In the genomic region with DNA sequence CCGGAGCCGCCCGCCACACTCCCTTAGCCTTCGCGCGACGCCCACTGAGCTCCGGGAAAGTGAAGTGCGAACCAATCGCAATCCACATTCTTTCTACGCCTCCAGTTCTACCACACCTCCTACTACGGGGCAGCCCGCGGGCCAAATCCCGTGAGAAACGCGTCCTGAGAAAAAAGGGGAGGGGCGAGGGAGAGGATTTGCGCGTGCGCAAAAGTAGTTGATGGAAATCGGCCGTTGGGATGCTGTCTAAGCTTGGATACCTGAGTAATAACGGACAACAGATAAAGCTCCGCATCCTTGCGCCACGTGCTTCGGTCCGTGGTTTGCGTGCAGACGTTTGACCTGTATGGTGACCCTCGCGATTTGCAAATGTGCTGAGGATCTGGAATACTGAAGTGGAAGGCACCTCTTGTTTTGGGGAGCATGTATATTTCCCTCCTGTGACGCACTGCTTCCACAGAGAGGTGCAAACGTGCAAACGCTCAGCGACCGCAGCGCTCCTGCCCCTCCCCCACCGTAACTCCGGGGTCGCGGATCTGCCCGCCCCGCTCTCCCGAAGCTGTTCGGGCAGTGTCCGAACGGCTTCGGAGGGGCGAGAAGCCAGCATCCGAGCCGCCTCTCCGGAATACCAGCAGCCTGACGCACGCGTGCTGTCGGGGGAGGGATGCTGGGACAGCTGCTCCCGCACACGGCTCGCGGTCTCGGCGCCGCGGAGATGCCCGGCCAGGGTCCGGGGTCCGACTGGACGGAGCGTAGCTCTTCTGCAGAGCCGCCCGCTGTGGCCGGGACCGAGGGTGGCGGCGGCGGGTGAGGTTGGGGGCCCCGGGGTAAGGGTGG, we compare ENCODE assay signal across 8 cellular contexts. TPM values are rescaled to one million over a fixed set of nuclear protein-coding genes. Genes with fewer than 3 reads are reported as not detected.
DNase-seq lines count a peak whose midpoint lies in the region; ATAC-seq and TF ChIP-seq lines count a peak whose summit lies in the region.

A gene with protein sequence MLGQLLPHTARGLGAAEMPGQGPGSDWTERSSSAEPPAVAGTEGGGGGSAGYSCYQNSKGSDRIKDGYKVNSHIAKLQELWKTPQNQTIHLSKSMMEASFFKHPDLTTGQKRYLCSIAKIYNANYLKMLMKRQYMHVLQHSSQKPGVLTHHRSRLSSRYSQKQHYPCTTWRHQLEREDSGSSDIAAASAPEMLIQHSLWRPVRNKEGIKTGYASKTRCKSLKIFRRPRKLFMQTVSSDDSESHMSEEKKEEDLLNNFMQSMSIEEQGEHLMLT (plus strand): TSS at position 634 of the 837 bp plus-strand sequence. CDS start 31 bp downstream, at position 665.
A gene (minus strand): TSS at position 46 of the 837 bp plus-strand sequence. CDS start 54 bp downstream, outside the sequence.

- no peaks in the 10 kb centered on the region for H3K27me3 ChIP-seq in right atrium auricular region
- H3K27me3 ChIP-seq in psoas muscle (ENCODE audit: insufficient read depth in 3 of 3, low read length in 2 of 3): no peaks in the 10 kb centered on the region
- no peaks in the 10 kb centered on the region for H3K27me3 ChIP-seq in uterus

- peak; percentile 62 to 86 for TF ChIP-seq POLR2A in uterus (IDR thresholded peaks at IDR 0.05)

- H3K4me3 ChIP-seq in right atrium auricular region: peak within 1 kb of the TSS; percentile 64 to 86
- peak within 1 kb of the TSS; percentile 72 for H3K4me3 ChIP-seq in psoas muscle
- H3K4me3 ChIP-seq in uterus: peak within 1 kb of the TSS; percentile 81 to 85

- H3K36me3 ChIP-seq in right atrium auricular region (peaks cover 6% of the 10 kb centered on the region), psoas muscle (ENCODE audit: insufficient read depth in 1 of 2, low read depth in 1 of 2) (peaks cover 3 to 20% of the 10 kb centered on the region in 2 donors), uterus (no peaks in the 10 kb centered on the region)

- ATAC-seq in GM18499 (IDR thresholded peaks at IDR 0.05; ENCODE audit: insufficient read depth, unreplicated experiment) (peak; percentile 55), HG02943 (IDR thresholded peaks at IDR 0.05; ENCODE audit: low read depth, unreplicated experiment) (peak; percentile 66), psoas muscle (peak; percentile 92 to 95 (median 94))

- H3K9me3 ChIP-seq in right atrium auricular region: no peaks in the 10 kb centered on the region
- H3K9me3 ChIP-seq in psoas muscle: no peaks in the 10 kb centered on the region
- H3K9me3 ChIP-seq in uterus: no peaks in the 10 kb centered on the region

- no peak for TF ChIP-seq CTCF in right atrium auricular region (IDR thresholded peaks at IDR 0.05)
- TF ChIP-seq CTCF in psoas muscle (IDR thresholded peaks at IDR 0.05): no peak
- peak in 2 of 4 experiments; percentile 5 to 35 for TF ChIP-seq CTCF in uterus (IDR thresholded peaks at IDR 0.05)

- H3K27ac ChIP-seq in right atrium auricular region: peak within 1 kb of the TSS; percentile 92 to 93
- H3K27ac ChIP-seq in psoas muscle: peak within 1 kb of the TSS; percentile 85
- H3K27ac ChIP-seq in uterus: peak within 1 kb of the TSS; percentile 97 to 99

- DNase-seq in NCI-H187 treated with DMSO at 0.1 percent for 48 hours (lab: John Stamatoyannopoulos, UW) (peak; percentile 99), anterior cingulate cortex (lab: John Stamatoyannopoulos, UW) (peak; percentile 74 to 97 (median 94)), right atrium auricular region (ENCODE audit: low spot score) (peak; percentile 96), psoas muscle (peak; percentile 96 to 98), uterus (peak; percentile 96 to 97)

- whole genome bisulfite sequencing in psoas muscle, 3 donors: 0% methylated on average over 77 to 79 of the region's 79 CpGs

- H3K4me1 ChIP-seq in right atrium auricular region: peaks cover 0 to 25% of the 10 kb centered on the region in 2 donors
- H3K4me1 ChIP-seq in psoas muscle: peaks cover 14% of the 10 kb centered on the region
- peaks cover 9 to 15% of the 10 kb centered on the region in 2 donors for H3K4me1 ChIP-seq in uterus

- intact Hi-C loops in T-helper 2 cell treated with Interferon-gamma antibody and Interleukin-4, amounts not matched to agents 100 ng/mL and 5 ng/mL, for 36 hours (cut with micrococcal nuclease): loop anchor here (1.0 to 2.0 kb wide), 8 partner anchors 18 to 358 kb away; a partner anchor contains a TSS
- intact Hi-C loops in psoas muscle (cut with DNase I): loop anchor here (2.0 to 5.0 kb wide), 2 partner anchors 32 to 34 kb away; a partner anchor contains a TSS
- intact Hi-C loops in uterus (cut with DNase I; ENCODE audit: low total_unique reads): no loop called here

RNA-seq across cellular contexts. Expression of the first gene that starts in this region (rescaled TPM):
- 19.7 and 20.1 TPM in 2 replicates for total RNA-seq in T-helper 2 cell treated with Interferon-gamma antibody and Interleukin-4, amounts not matched to agents 100 ng/mL and 5 ng/mL, for 36 hours
- total RNA-seq in right atrium auricular region: 1 to 10 TPM; 6.9 to 10.0 TPM
- 1 to 10 TPM; 2.1 to 8.3 (median 3.4) TPM for total RNA-seq in psoas muscle
- polyA plus RNA-seq in psoas muscle: 1 to 10 TPM; 1.7 to 4.0 (median 3.1) TPM
- total RNA-seq in uterus: 10 to 100 TPM in 2 of 4 donors, 1 to 10 TPM in 2; 3.5 to 29.7 (median 11.2) TPM

RNA-seq across cellular contexts. Expression of the second gene that starts in this region (rescaled TPM):
- total RNA-seq in T-helper 2 cell treated with Interferon-gamma antibody and Interleukin-4, amounts not matched to agents 100 ng/mL and 5 ng/mL, for 36 hours: 20.8 and 25.5 TPM in 2 replicates
- 10 to 100 TPM; 18.7 to 22.0 TPM for total RNA-seq in right atrium auricular region
- 10 to 100 TPM; 25.7 to 34.9 (median 27.6) TPM for total RNA-seq in psoas muscle
- 10 to 100 TPM; 26.0 to 41.7 (median 31.1) TPM for polyA plus RNA-seq in psoas muscle
- 10 to 100 TPM in 3 of 4 donors, 1 to 10 TPM in 1; 3.3 to 41.2 (median 16.4) TPM for total RNA-seq in uterus

Comparison
In these comparisons a context has a peak if more than half of its experiments do, and no peak if none do; other contexts are left out.
1. Peak in every context shown above with its lines: DNase-seq, ATAC-seq, H3K4me3 ChIP-seq and H3K27ac ChIP-seq.